In the genomic region with DNA sequence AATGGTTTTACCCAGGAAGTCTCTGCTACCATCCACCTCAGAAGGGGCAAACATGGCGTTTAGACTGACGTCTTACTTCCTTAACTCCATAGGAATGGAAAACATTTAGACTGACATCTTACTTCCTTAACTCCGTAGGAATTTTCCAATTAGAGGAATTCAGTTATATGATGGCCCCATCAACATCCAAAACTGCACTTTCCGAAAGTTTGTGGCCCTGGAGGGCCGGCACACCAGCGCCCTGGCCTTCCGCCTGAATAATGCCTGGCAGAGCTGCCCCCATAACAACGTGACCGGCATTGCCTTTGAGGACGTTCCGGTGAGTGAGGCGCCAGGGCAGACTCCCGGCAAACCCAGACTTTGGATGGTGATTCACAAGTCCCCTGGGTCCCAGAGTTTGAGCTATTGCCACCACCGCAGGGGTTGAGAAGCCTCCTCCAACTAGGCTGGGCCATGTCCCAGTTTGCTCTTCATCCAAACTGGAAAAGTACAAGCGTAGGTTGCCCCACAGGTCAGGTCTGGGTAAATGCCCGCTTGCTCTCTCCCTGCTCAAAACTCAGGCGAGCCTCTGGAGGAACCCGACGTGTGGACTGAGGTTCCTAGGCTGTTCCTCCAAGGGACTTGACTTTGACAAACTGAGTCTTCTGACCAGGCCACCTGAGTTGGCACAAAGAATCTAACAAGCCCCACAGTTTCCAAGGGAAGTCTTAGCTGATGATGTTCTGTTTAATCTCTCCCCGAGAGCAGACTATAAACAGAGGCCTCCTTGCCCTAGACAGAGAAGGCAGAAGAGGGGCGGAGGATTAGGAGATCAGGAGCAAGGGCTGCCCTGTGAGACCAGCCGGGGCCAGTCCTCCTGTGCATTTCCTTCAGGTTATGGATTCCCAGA, we compare ENCODE assay signal across 21 cellular contexts. TPM values are rescaled to one million over a fixed set of nuclear protein-coding genes. Genes with fewer than 3 reads are reported as not detected.
DNase-seq lines count a peak whose midpoint lies in the region; ATAC-seq and TF ChIP-seq lines count a peak whose summit lies in the region.
"Had no signal": no experiment of that assay in that cellular context is flagged by ENCODE, and none has a peak within 500 bp of the region (broad histone marks: within the 10 kb centered on the region; RNA-seq: fewer than 3 reads in every experiment).

No MANE protein-coding gene starts in this region.

- TF ChIP-seq CTCF in heart left ventricle (IDR thresholded peaks at IDR 0.05) (no peak), fibroblast of mammary gland (conservative IDR thresholded peaks at IDR 0.05; ENCODE audit: control insufficient read depth, insufficient read depth, low read depth, low read length) (no peak), tibial artery (IDR thresholded peaks at IDR 0.05) (no peak)

- H3K9ac ChIP-seq in rectal smooth muscle tissue (ENCODE audit: low read length) = no peak overlapping the region

- no peaks in the 10 kb centered on the region for H3K9me3 ChIP-seq in heart left ventricle
- H3K9me3 ChIP-seq in tibial artery = no peaks in the 10 kb centered on the region
- H3K9me3 ChIP-seq: neutrophil had no signal

- WGBS in heart left ventricle, 4 donors = 90 to 94% (median 94%) methylated on average over 20 to 22 of the region's 22 CpGs

- DNase-seq in heart left ventricle = peak; percentile 25 to 72 (median 32)
- DNase-seq in Right ventricle myocardium inferior (ENCODE audit: missing footprints) = no peak
- peak; percentile 47 for DNase-seq in fibroblast of mammary gland (ENCODE audit: low read depth)
- peak; percentile 66 to 89 for DNase-seq in tibial artery
- no peak for DNase-seq in occipital lobe (lab: John Stamatoyannopoulos, UW)
- no peak for DNase-seq in stimulated activated CD4-positive, alpha-beta T cell treated with anti-CD3 and anti-CD28 coated beads, Interleukin-4, amount 100 ng/mL, for 24 hours
- DNase-seq: 8988T; activated CD4-positive, alpha-beta T cell treated with anti-CD3 and anti-CD28 coated beads for 1 hour; activated gamma-delta T cell treated with Interleukin-2 at 50 U/mL for 16 hours; DMS79 treated with DMSO at 0.1 percent for 48 hours; effector memory CD4-positive, alpha-beta T cell; erythroblast; islet precursor cell; KBM-7; NCI-H146; NCI-H510A treated with DMSO at 0.1 percent for 48 hours; stimulated activated naive CD8-positive, alpha-beta T cell treated with anti-CD3 and anti-CD28 coated beads, Interleukin-15, Interleukin-2, amounts not matched to agents 100 U/mL and 50 U/mL, for 24 hours; T-helper 1 cell had no signal

- no peak overlapping the region for H3K4me3 ChIP-seq in heart left ventricle
- H3K4me3 ChIP-seq in fibroblast of mammary gland (ENCODE audit: control insufficient read depth, low read depth, low read length) = no peak overlapping the region
- no peak overlapping the region for H3K4me3 ChIP-seq in rectal smooth muscle tissue (ENCODE audit: low read length)
- H3K4me3 ChIP-seq in tibial artery = no peak overlapping the region

- H3K27ac ChIP-seq in heart left ventricle = peak overlapping the region in 4 of 12 donors; percentile 24 to 79 (median 62)
- H3K27ac ChIP-seq in rectal smooth muscle tissue (ENCODE audit: low read depth, low read length) = peak overlapping the region; percentile 90
- H3K27ac ChIP-seq in tibial artery = peak overlapping the region; percentile 23 to 48
- H3K27ac ChIP-seq: neutrophil had no signal

- H3K36me3 ChIP-seq in heart left ventricle (peaks cover 0 to 7% (median 0%) of the 10 kb centered on the region in 9 donors), rectal smooth muscle tissue (ENCODE audit: control insufficient read depth, insufficient read depth, low read length) (no peaks in the 10 kb centered on the region), tibial artery (peaks cover 0 to 15% (median 0%) of the 10 kb centered on the region in 3 donors)

- H3K27me3 ChIP-seq in heart left ventricle (no peaks in the 10 kb centered on the region), rectal smooth muscle tissue (ENCODE audit: control insufficient read depth, insufficient read depth, low read length) (no peaks in the 10 kb centered on the region), tibial artery (no peaks in the 10 kb centered on the region)
- H3K27me3 ChIP-seq: neutrophil had no signal

- ATAC-seq in heart left ventricle (peak in 3 of 4 donors; percentile 16 to 28 (median 27)), Right ventricle myocardium inferior (no peak)
- ATAC-seq in activated CD4-positive, CD25-positive, alpha-beta regulatory T cell treated with anti-CD3 and anti-CD28 coated beads, Interleukin-2, amount 50 U/mL, for 24 hours = no peak
- ATAC-seq: stimulated activated naive CD8-positive, alpha-beta T cell treated with anti-CD3 and anti-CD28 coated beads, Interleukin-15, Interleukin-2, amounts not matched to agents 100 U/mL and 50 U/mL, for 24 hours had no signal

- no peak for TF ChIP-seq POLR2A in heart left ventricle (IDR thresholded peaks at IDR 0.05)

- intact Hi-C loops in heart left ventricle (cut with DNase I) = no loop called here
- intact Hi-C loops in Right ventricle myocardium inferior (cut with DNase I) = no loop called here
- intact Hi-C loops in tibial artery (cut with DNase I; ENCODE audit: low total_unique reads) = no loop called here

- peaks cover 0 to 25% (median 8%) of the 10 kb centered on the region in 12 donors for H3K4me1 ChIP-seq in heart left ventricle
- peaks cover 32% of the 10 kb centered on the region for H3K4me1 ChIP-seq in rectal smooth muscle tissue (ENCODE audit: control insufficient read depth, insufficient read depth, low read length)
- H3K4me1 ChIP-seq in tibial artery = peaks cover 0 to 21% (median 4%) of the 10 kb centered on the region in 4 donors

RNA-seq across cellular contexts. Expression of gene MESD, which starts 57.7 kb away (rescaled TPM):
- total RNA-seq in heart left ventricle (10 to 100 TPM; 11.2 to 19.8 (median 14.8) TPM), Right ventricle myocardium inferior (14.0 TPM), occipital lobe (14.7 TPM)
- 10 to 100 TPM; 11.5 to 18.3 TPM for polyA plus RNA-seq in heart left ventricle

Comparison
In these comparisons a context has a peak if more than half of its experiments do, and no peak if none do; other contexts are left out.
1. ATAC-seq: peak in heart left ventricle (3 of 4); none in Right ventricle myocardium inferior (single experiment) and activated CD4-positive, CD25-positive, alpha-beta regulatory T cell treated with anti-CD3 and anti-CD28 coated beads, Interleukin-2, amount 50 U/mL, for 24 hours (0 of 2).
2. DNase-seq: peak in heart left ventricle (5 of 5), fibroblast of mammary gland (single experiment) and tibial artery (2 of 2); none in Right ventricle myocardium inferior (single experiment), occipital lobe (single experiment) and stimulated activated CD4-positive, alpha-beta T cell treated with anti-CD3 and anti-CD28 coated beads, Interleukin-4, amount 100 ng/mL, for 24 hours (single experiment).